In genomic region chr5:90802695-90803317, GRCh38 we compare ENCODE assay signal across 9 cellular contexts.
DNase-seq lines count a peak whose midpoint lies in the region; ATAC-seq and TF ChIP-seq lines count a peak whose summit lies in the region.
"Had no signal": no experiment of that assay in that cellular context is flagged by ENCODE, and none has a peak within 500 bp of the region (broad histone marks: within the 10 kb centered on the region; RNA-seq: fewer than 3 reads in every experiment).

No MANE protein-coding gene starts in this region.

- H3K4me3 ChIP-seq in choroid plexus epithelial cell (ENCODE audit: low read depth, low read length) = no peak overlapping the region
- no peak overlapping the region for H3K4me3 ChIP-seq in CD8-positive, alpha-beta memory T cell (ENCODE audit: low read length)

- H3K4me1 Mint-ChIP-seq in CD8-positive, alpha-beta memory T cell = no peaks in the 10 kb centered on the region

- H3K4me1 ChIP-seq in CD8-positive, alpha-beta memory T cell (ENCODE audit: insufficient read depth, low read length) = no peaks in the 10 kb centered on the region

- H3K36me3 Mint-ChIP-seq in CD8-positive, alpha-beta memory T cell = no peaks in the 10 kb centered on the region

- ATAC-seq in GM18517 (IDR thresholded peaks at IDR 0.05; ENCODE audit: unreplicated experiment) = peak; percentile 87
- peak; percentile 71 for ATAC-seq in HG03025 (IDR thresholded peaks at IDR 0.05; ENCODE audit: low FRiP score, unreplicated experiment)
- ATAC-seq in HG03045 (IDR thresholded peaks at IDR 0.05; ENCODE audit: unreplicated experiment) = no peak

- DNase-seq in DMS 273 (lab: John Stamatoyannopoulos, UW; ENCODE audit: unreplicated experiment) (peak; percentile 76), NCI-H69 (lab: John Stamatoyannopoulos, UW) (peak; percentile 73), choroid plexus epithelial cell (ENCODE audit: low read depth) (peak; percentile 71), myocyte (ENCODE audit: low read depth) (peak; percentile 33)
- no peak for DNase-seq in CD8-positive, alpha-beta memory T cell
- DNase-seq: activated T-cell treated with anti-CD3 and anti-CD28 coated beads, Interleukin-2, amount 50 U/mL, for 4 hours had no signal

- no peaks in the 10 kb centered on the region for H3K27me3 ChIP-seq in CD8-positive, alpha-beta memory T cell (ENCODE audit: insufficient read depth, low read length, poor library complexity, severe bottlenecking)

- H3K27me3 Mint-ChIP-seq in CD8-positive, alpha-beta memory T cell = peaks cover 0 to 7% of the 10 kb centered on the region in 2 donors

- peak; percentile 90 for TF ChIP-seq CTCF in choroid plexus epithelial cell (conservative IDR thresholded peaks at IDR 0.05; ENCODE audit: low read depth, low read length)

- no peaks in the 10 kb centered on the region for H3K9me3 ChIP-seq in CD8-positive, alpha-beta memory T cell (ENCODE audit: low read length)

- H3K36me3 ChIP-seq in CD8-positive, alpha-beta memory T cell (ENCODE audit: insufficient read depth, low read length) = no peaks in the 10 kb centered on the region

- no peak overlapping the region for H3K27ac ChIP-seq in CD8-positive, alpha-beta memory T cell (ENCODE audit: low read depth, low read length)

- POLR2A ChIA-PET in CD8-positive, alpha-beta memory T cell (lab: Charles Lee) = no interaction called here

- CTCF ChIA-PET in CD8-positive, alpha-beta memory T cell (lab: Charles Lee) = interaction anchor here (0.9 to 1.1 kb wide), 2 partner anchors 9 to 617 kb away, joined by 3 to 7 read pairs; no protein-coding TSS in a partner anchor

- peak overlapping the region in 1 of 8 donors; percentile 56 for H3K27ac Mint-ChIP-seq in CD8-positive, alpha-beta memory T cell

- H3K4me3 Mint-ChIP-seq in CD8-positive, alpha-beta memory T cell = no peak overlapping the region
- H3K4me3 Mint-ChIP-seq: activated T-cell treated with anti-CD3 and anti-CD28 coated beads, Interleukin-2, amount 50 U/mL, for 4 hours had no signal

- H3K9me3 Mint-ChIP-seq in CD8-positive, alpha-beta memory T cell = peaks cover 0 to 11% (median 10%) of the 10 kb centered on the region in 5 donors

Comparison
In these comparisons a context has a peak if more than half of its experiments do, and no peak if none do; other contexts are left out.
1. DNase-seq: peak in DMS 273 (single experiment), NCI-H69 (single experiment), choroid plexus epithelial cell (single experiment) and myocyte (single experiment); none in CD8-positive, alpha-beta memory T cell (0 of 5).